19 cellular contexts compared by ENCODE assay signal in the genomic region with DNA sequence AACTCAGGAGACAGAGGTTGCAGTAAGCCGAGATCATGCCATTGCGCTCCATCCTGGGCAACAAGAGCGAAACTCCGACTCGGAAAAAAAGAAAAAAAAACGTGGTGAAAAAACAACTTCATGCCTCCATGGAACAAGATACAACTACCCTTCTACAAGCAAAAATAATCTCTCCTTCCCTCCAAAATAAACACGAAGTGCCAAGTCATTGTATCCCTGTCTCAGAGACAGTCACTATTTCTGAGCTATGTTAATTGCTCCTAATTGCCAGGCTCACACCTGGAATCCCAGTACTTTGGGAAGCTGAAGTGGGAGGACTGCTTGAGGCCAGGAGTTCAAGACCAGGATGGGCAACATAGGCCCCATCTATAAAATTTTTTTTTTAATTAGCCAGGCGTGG.
"Had no signal": no experiment of that assay in that cellular context is flagged by ENCODE, and none has a peak within 500 bp of the region (broad histone marks: within the 10 kb centered on the region; RNA-seq: fewer than 3 reads in every experiment).

No MANE protein-coding gene starts in this region.

- H3K4me3 Mint-ChIP-seq: mesothelial cell of epicardium; nephron; stimulated activated memory B cell treated with anti-CD40 and anti-IgM and Interleukin-4, amounts not matched to agents 10 μg/mL and 1 μg/mL and 100 μg/mL, for 72 hours had no signal

- ATAC-seq: esophagus mucosa; gastrocnemius medialis; left lung; stimulated activated memory B cell treated with anti-CD40 and anti-IgM and Interleukin-4, amounts not matched to agents 10 μg/mL and 1 μg/mL and 100 μg/mL, for 72 hours had no signal

- H3K27ac Mint-ChIP-seq: mesothelial cell of epicardium; nephron; stimulated activated memory B cell treated with anti-CD40 and anti-IgM and Interleukin-4, amounts not matched to agents 10 μg/mL and 1 μg/mL and 100 μg/mL, for 72 hours had no signal

- H3K27me3 Mint-ChIP-seq: stimulated activated memory B cell treated with anti-CD40 and anti-IgM and Interleukin-4, amounts not matched to agents 10 μg/mL and 1 μg/mL and 100 μg/mL, for 72 hours had no signal

- H3K9me3 Mint-ChIP-seq: mesothelial cell of epicardium; nephron; stimulated activated memory B cell treated with anti-CD40 and anti-IgM and Interleukin-4, amounts not matched to agents 10 μg/mL and 1 μg/mL and 100 μg/mL, for 72 hours had no signal

- H3K27me3 ChIP-seq: breast epithelium, gastrocnemius medialis, left lung, SJCRH30, spleen had no signal

- H3K9me3 ChIP-seq: breast epithelium, gastrocnemius medialis, left lung, SJCRH30, spleen had no signal

- H3K27ac ChIP-seq: breast epithelium, coronary artery, gastrocnemius medialis, left lung, SJCRH30, spleen had no signal

- H3K4me1 ChIP-seq: breast epithelium had no signal

- H3K4me3 ChIP-seq: breast epithelium, coronary artery, gastrocnemius medialis, left lung, SJCRH30, spleen had no signal

- DNase-seq: activated CD4-positive, alpha-beta T cell treated with anti-CD3 and anti-CD28 coated beads, Interleukin-2, amount 50 U/mL, for 4 hours; activated CD4-positive, CD25-positive, alpha-beta regulatory T cell; activated gamma-delta T cell; activated T-cell treated with anti-CD3 and anti-CD28 coated beads, Interleukin-2, amount 50 U/mL, for 48 hours; gastrocnemius medialis; head of caudate nucleus; left lung; occipital lobe; retina; SJCRH30; stimulated activated CD4-positive, alpha-beta T cell treated with anti-CD3 and anti-CD28 coated beads, Interleukin-4, amount 100 ng/mL, for 4 hours; T-helper 9 cell had no signal
